ENCODE assay signal across 8 cellular contexts in genomic region chr19:46859637-46860124, GRCh38. TPM values are rescaled to one million over a fixed set of nuclear protein-coding genes. Genes with fewer than 3 reads are reported as not detected.
A peak's percentile ranks its signal among the peaks of the same experiment; 100 is the strongest.
DNase-seq lines count a peak whose midpoint lies in the region; ATAC-seq and TF ChIP-seq lines count a peak whose summit lies in the region.

No MANE protein-coding gene starts in this region.

- no peaks in the 10 kb centered on the region for H3K36me3 Mint-ChIP-seq in neural progenitor cell

- H3K9ac ChIP-seq in DND-41 (ENCODE audit: low read depth, low read length) (peak overlapping the region; percentile 68), neural progenitor cell (no peak overlapping the region)

- H3K4me3 ChIP-seq in DND-41 (ENCODE audit: low read depth in 1 of 2, low read length in 2 of 2) (peak overlapping the region; percentile 36 to 73; a peak in 3 of 4 replicates), esophagus muscularis mucosa (peak overlapping the region; percentile 92 to 95 (median 94)), neural progenitor cell (peak overlapping the region; percentile 95)

- no peak for TF ChIP-seq EP300 in esophagus muscularis mucosa (IDR thresholded peaks at IDR 0.05)

- TF ChIP-seq POLR2A in esophagus muscularis mucosa (IDR thresholded peaks at IDR 0.05; ENCODE audit: low read depth), result no peak

- peaks cover 49% of the 10 kb centered on the region for H3F3A ChIP-seq in neural progenitor cell (ENCODE audit: low read depth)

- H3K27ac ChIP-seq in DND-41 (ENCODE audit: low read length) (peak overlapping the region; percentile 95), esophagus muscularis mucosa (replicated peaks in 1 of 4) (peak overlapping the region; percentile 99 to 100 (median 100)), neural progenitor cell (peak overlapping the region; percentile 67)

- peaks cover 12% of the 10 kb centered on the region for H3K4me1 Mint-ChIP-seq in neural progenitor cell

- DNase-seq in DND-41, result no peak
- DNase-seq in HUDEP-2 (lab: John Stamatoyannopoulos, UW; ENCODE audit: unreplicated experiment in 76 of 76), result peak in 67 of 76 experiments; percentile 45 to 100 (median 82)
- DNase-seq in SHP77 (lab: John Stamatoyannopoulos, UW), result peak; percentile 91 to 93
- DNase-seq in esophagus muscularis mucosa (ENCODE audit: extremely low spot score), result no peak
- no peak for DNase-seq in neural progenitor cell (ENCODE audit: low spot score)
- DNase-seq in GDM1 (lab: John Stamatoyannopoulos, UW), result no peak
- no peak for DNase-seq in SKM-1 (lab: John Stamatoyannopoulos, UW; ENCODE audit: unreplicated experiment)

- peak overlapping the region; percentile 92 for H2AFZ ChIP-seq in DND-41 (ENCODE audit: low read depth, low read length)
- no peak overlapping the region for H2AFZ ChIP-seq in neural progenitor cell (replicated peaks)

- peaks cover 5% of the 10 kb centered on the region for H3K27me3 Mint-ChIP-seq in neural progenitor cell (ENCODE audit: insufficient read depth, low read depth)

- TF ChIP-seq CTCF in DND-41 (IDR thresholded peaks at IDR 0.05; ENCODE audit: borderline replicate concordance, extremely low read depth, low read length, poor library complexity, severe bottlenecking), result no peak
- TF ChIP-seq CTCF in esophagus muscularis mucosa (IDR thresholded peaks at IDR 0.05), result no peak
- no peak for TF ChIP-seq CTCF in neural progenitor cell (IDR thresholded peaks at IDR 0.05)

- H3K4me3 Mint-ChIP-seq in neural progenitor cell, result peak overlapping the region; percentile 86

- H3K4me1 ChIP-seq in DND-41 (ENCODE audit: insufficient read depth, low read length), result peaks cover 58% of the 10 kb centered on the region
- H3K4me1 ChIP-seq in esophagus muscularis mucosa, result peaks cover 36 to 67% (median 58%) of the 10 kb centered on the region in 4 donors
- peaks cover 23% of the 10 kb centered on the region for H3K4me1 ChIP-seq in neural progenitor cell

- H3K9me3 ChIP-seq in DND-41 (ENCODE audit: insufficient read depth, low read length, severe bottlenecking), result no peaks in the 10 kb centered on the region
- no peaks in the 10 kb centered on the region for H3K9me3 ChIP-seq in esophagus muscularis mucosa
- H3K9me3 ChIP-seq in neural progenitor cell (ENCODE audit: low read depth), result no peaks in the 10 kb centered on the region

- H4K20me1 ChIP-seq in DND-41 (ENCODE audit: insufficient read depth, low read length), result peaks cover 32% of the 10 kb centered on the region
- peaks cover 35% of the 10 kb centered on the region for H4K20me1 ChIP-seq in neural progenitor cell (ENCODE audit: low read depth)

- peak overlapping the region; percentile 98 for H3K4me2 ChIP-seq in DND-41 (ENCODE audit: insufficient read depth, low read length)
- peak overlapping the region; percentile 63 for H3K4me2 ChIP-seq in neural progenitor cell

- no peaks in the 10 kb centered on the region for H3K9me3 Mint-ChIP-seq in neural progenitor cell

- no peaks in the 10 kb centered on the region for H3K27me3 ChIP-seq in DND-41 (ENCODE audit: insufficient read depth, low read length, poor library complexity)
- H3K27me3 ChIP-seq in esophagus muscularis mucosa, result no peaks in the 10 kb centered on the region
- peaks cover 7% of the 10 kb centered on the region for H3K27me3 ChIP-seq in neural progenitor cell

- ATAC-seq in DND-41 (ENCODE audit: insufficient read depth, low read depth), result peak; percentile 4
- no peak for ATAC-seq in activated CD4-positive, CD25-positive, alpha-beta regulatory T cell treated with anti-CD3 and anti-CD28 coated beads, Interleukin-2, amount 50 U/mL, for 24 hours

- H3K79me2 ChIP-seq in DND-41 (ENCODE audit: insufficient read depth, low read length) (peaks cover 55% of the 10 kb centered on the region), neural progenitor cell (ENCODE audit: low read depth) (peaks cover 57% of the 10 kb centered on the region)

- peak overlapping the region; percentile 71 for H3K27ac Mint-ChIP-seq in neural progenitor cell

- 13% methylated on average over 18 of the region's 18 CpGs for WGBS in esophagus muscularis mucosa

- intact Hi-C loops in esophagus muscularis mucosa (cut with DNase I), result loop anchor here (5.0 kb wide), 1 partner anchor 63 kb away; no protein-coding TSS in a partner anchor

- H3K36me3 ChIP-seq in DND-41 (ENCODE audit: insufficient read depth, low read length) (peaks cover 5% of the 10 kb centered on the region; the same call in 1 of the 2 replicates), esophagus muscularis mucosa (no peaks in the 10 kb centered on the region), neural progenitor cell (no peaks in the 10 kb centered on the region)

RNA-seq across cellular contexts. Expression of gene ARHGAP35, which starts 1.1 kb away (rescaled TPM):
- total RNA-seq in esophagus muscularis mucosa, result 10 to 100 TPM; 49.7 to 94.5 (median 77.7) TPM
- total RNA-seq in neural progenitor cell (ENCODE audit: low replicate concordance), result 38.4 and 43.3 TPM in 2 replicates

RNA-seq across cellular contexts. Expression of gene AP2S1, which starts 9.0 kb away (rescaled TPM):
- 10 to 100 TPM; 63.5 to 88.9 (median 74.5) TPM for total RNA-seq in esophagus muscularis mucosa
- total RNA-seq in neural progenitor cell (ENCODE audit: low replicate concordance), result 104 and 120 TPM in 2 replicates

Comparison
In these comparisons a context has a peak if more than half of its experiments do, and no peak if none do; other contexts are left out.
1. DNase-seq: peak in HUDEP-2 (67 of 76) and SHP77 (2 of 2); none in DND-41 (single experiment), esophagus muscularis mucosa (single experiment), neural progenitor cell (single experiment), GDM1 (single experiment) and SKM-1 (single experiment).
2. Peak in every context shown above with its lines, with median percentiles within 50 percentile points of each other: H3K27ac ChIP-seq and H3K4me3 ChIP-seq.